Comparison of ENCODE assay signal across 8 cellular contexts in genomic region chr13:21074601-21075302, GRCh38. TPM values are rescaled to one million over a fixed set of nuclear protein-coding genes. Genes with fewer than 3 reads are reported as not detected.
DNase-seq lines count a peak whose midpoint lies in the region; ATAC-seq and TF ChIP-seq lines count a peak whose summit lies in the region.

No MANE protein-coding gene starts in this region.

- TF ChIP-seq EP300 in tibial nerve (IDR thresholded peaks at IDR 0.05) = peak in 1 of 2 donors; percentile 36

- H3K4me1 Mint-ChIP-seq in activated T-cell treated with anti-CD3 and anti-CD28 coated beads, Interleukin-2, amount 50 U/mL, for 4 hours (ENCODE audit: low read depth) = peaks cover 19% of the 10 kb centered on the region
- H3K4me1 Mint-ChIP-seq in activated naive CD8-positive, alpha-beta T cell treated with anti-CD3 and anti-CD28 coated beads, Interleukin-2, amount 50 U/mL, for 24 hours = peaks cover 19% of the 10 kb centered on the region

- no peaks in the 10 kb centered on the region for H3K9me3 Mint-ChIP-seq in activated T-cell treated with anti-CD3 and anti-CD28 coated beads, Interleukin-2, amount 50 U/mL, for 4 hours
- no peaks in the 10 kb centered on the region for H3K9me3 Mint-ChIP-seq in activated naive CD8-positive, alpha-beta T cell treated with anti-CD3 and anti-CD28 coated beads, Interleukin-2, amount 50 U/mL, for 24 hours

- no peak for TF ChIP-seq POLR2A in tibial nerve (IDR thresholded peaks at IDR 0.05)

- no peak for TF ChIP-seq CTCF in tibial nerve (IDR thresholded peaks at IDR 0.05)

- no peaks in the 10 kb centered on the region for H3K9me3 ChIP-seq in tibial nerve

- 21 to 24% methylated on average over 15 of the region's 15 CpGs for WGBS in tibial nerve, 2 donors

- H3K36me3 Mint-ChIP-seq in activated T-cell treated with anti-CD3 and anti-CD28 coated beads, Interleukin-2, amount 50 U/mL, for 4 hours (ENCODE audit: insufficient read depth) = no peaks in the 10 kb centered on the region
- H3K36me3 Mint-ChIP-seq in activated naive CD8-positive, alpha-beta T cell treated with anti-CD3 and anti-CD28 coated beads, Interleukin-2, amount 50 U/mL, for 24 hours (ENCODE audit: low read depth) = no peaks in the 10 kb centered on the region

- peak overlapping the region; percentile 21 to 93 (median 76) for H3K27ac ChIP-seq in tibial nerve

- peak overlapping the region in 3 of 4 donors; percentile 42 to 67 (median 62) for H3K4me3 ChIP-seq in tibial nerve

- DNase-seq in activated T-cell treated with anti-CD3 and anti-CD28 coated beads, Interleukin-2, amount 50 U/mL, for 4 hours = peak; percentile 10
- DNase-seq in activated T-cell treated with anti-CD3 and anti-CD28 coated beads for 4 hours = no peak
- DNase-seq in activated naive CD8-positive, alpha-beta T cell treated with anti-CD3 and anti-CD28 coated beads, Interleukin-2, amount 50 U/mL, for 24 hours = peak; percentile 60
- peak; percentile 15 for DNase-seq in medulla oblongata (ENCODE audit: extremely low spot score)
- DNase-seq in tibial nerve (ENCODE audit: low spot score in 2 of 2) = peak in 1 of 2 donors; percentile 22
- DNase-seq in COR-L47 (lab: John Stamatoyannopoulos, UW) = no peak
- DNase-seq in NCI-H526 treated with DMSO at 0.1 percent for 48 hours (lab: John Stamatoyannopoulos, UW) = no peak

- peaks cover 0 to 51% (median 11%) of the 10 kb centered on the region in 4 donors for H3K4me1 ChIP-seq in tibial nerve

- no peaks in the 10 kb centered on the region for H3K36me3 ChIP-seq in tibial nerve

- no peaks in the 10 kb centered on the region for H3K27me3 ChIP-seq in tibial nerve

- H3K27ac Mint-ChIP-seq in activated naive CD8-positive, alpha-beta T cell treated with anti-CD3 and anti-CD28 coated beads, Interleukin-2, amount 50 U/mL, for 24 hours = peak overlapping the region; percentile 74

- H3K4me3 Mint-ChIP-seq in activated T-cell treated with anti-CD3 and anti-CD28 coated beads, Interleukin-2, amount 50 U/mL, for 4 hours = peak overlapping the region; percentile 76
- H3K4me3 Mint-ChIP-seq in activated naive CD8-positive, alpha-beta T cell treated with anti-CD3 and anti-CD28 coated beads, Interleukin-2, amount 50 U/mL, for 24 hours = peak overlapping the region; percentile 70

- H3K27me3 Mint-ChIP-seq in activated T-cell treated with anti-CD3 and anti-CD28 coated beads, Interleukin-2, amount 50 U/mL, for 4 hours (ENCODE audit: low read depth) = peaks cover 24% of the 10 kb centered on the region
- H3K27me3 Mint-ChIP-seq in activated naive CD8-positive, alpha-beta T cell treated with anti-CD3 and anti-CD28 coated beads, Interleukin-2, amount 50 U/mL, for 24 hours = peaks cover 9% of the 10 kb centered on the region

- ATAC-seq in activated T-cell treated with anti-CD3 and anti-CD28 coated beads, Interleukin-2, amount 50 U/mL, for 4 hours = peak; percentile 58 to 71
- peak; percentile 75 for ATAC-seq in activated naive CD8-positive, alpha-beta T cell treated with anti-CD3 and anti-CD28 coated beads, Interleukin-2, amount 50 U/mL, for 24 hours
- no peak for ATAC-seq in HG03045 (IDR thresholded peaks at IDR 0.05; ENCODE audit: unreplicated experiment)

RNA-seq across cellular contexts. Expression of gene LATS2, which starts 13.4 kb away (rescaled TPM):
- 1 to 10 TPM in 2 of 3 donors, under 1 TPM in 1; 0.71 to 1.3 (median 1.2) TPM for total RNA-seq in activated T-cell treated with anti-CD3 and anti-CD28 coated beads, Interleukin-2, amount 50 U/mL, for 4 hours
- total RNA-seq in tibial nerve = 10 to 100 TPM; 40.2 to 49.4 (median 42.3) TPM

Comparison
In these comparisons a context has a peak if more than half of its experiments do, and no peak if none do; other contexts are left out.
1. DNase-seq: peak in activated T-cell treated with anti-CD3 and anti-CD28 coated beads, Interleukin-2, amount 50 U/mL, for 4 hours (single experiment), activated naive CD8-positive, alpha-beta T cell treated with anti-CD3 and anti-CD28 coated beads, Interleukin-2, amount 50 U/mL, for 24 hours (single experiment) and medulla oblongata (single experiment); none in activated T-cell treated with anti-CD3 and anti-CD28 coated beads for 4 hours (single experiment), COR-L47 (single experiment) and NCI-H526 treated with DMSO at 0.1 percent for 48 hours (single experiment).
2. RNA of gene LATS2, which starts 13.4 kb away (total RNA-seq): 40.2 to 49.4 TPM in tibial nerve; 0.71 to 1.3 TPM in activated T-cell treated with anti-CD3 and anti-CD28 coated beads, Interleukin-2, amount 50 U/mL, for 4 hours; every median in the first group is over 10 times any median in the second.